In the genomic region with DNA sequence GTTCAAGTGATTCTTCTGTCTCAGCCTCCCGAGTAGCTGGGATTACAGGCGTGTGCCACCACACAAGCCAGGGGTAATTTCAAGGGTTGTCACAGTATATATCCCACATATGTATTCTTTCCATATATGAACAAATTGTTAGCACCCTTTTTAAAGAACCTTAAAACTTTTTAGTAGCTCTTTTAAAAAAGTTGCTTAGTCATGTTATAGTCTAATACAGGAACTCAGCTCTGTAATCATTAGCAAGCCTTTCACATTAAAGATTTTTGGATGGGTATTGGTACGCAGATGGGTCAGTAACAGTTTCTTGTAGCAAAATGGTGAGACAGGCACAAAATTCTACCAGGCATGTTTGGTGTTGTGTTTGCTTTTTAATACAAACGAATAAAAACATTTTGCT, we compare ENCODE assay signal across 1 cellular context.
TF ChIP-seq lines count a peak whose summit lies in the region.

No MANE protein-coding gene starts in this region.

TF ChIP-seq in WTC11, 78 proteins besides CTCF, POLR2A, EP300 and RAD21 (continued from another document):
- TF ChIP-seq ZSCAN18 (CRISPR knock-in tag; IDR thresholded peaks at IDR 0.05) (no peak), ZNF121 (CRISPR knock-in tag; IDR thresholded peaks at IDR 0.05) (no peak), FOXK1 (CRISPR knock-in tag; IDR thresholded peaks at IDR 0.05) (no peak), NFE2L1 (CRISPR knock-in tag; IDR thresholded peaks at IDR 0.05) (no peak), HMGA2 (CRISPR knock-in tag; IDR thresholded peaks at IDR 0.05) (no peak), MYBL2 (CRISPR knock-in tag; IDR thresholded peaks at IDR 0.05) (no peak), CDX4 (CRISPR knock-in tag; IDR thresholded peaks at IDR 0.05; ENCODE audit: borderline replicate concordance) (no peak), USF2 (CRISPR knock-in tag; IDR thresholded peaks at IDR 0.05) (no peak), ZNF317 (CRISPR knock-in tag; IDR thresholded peaks at IDR 0.05; ENCODE audit: borderline replicate concordance, low read depth) (no peak)
- TF ChIP-seq, protein P1, sequence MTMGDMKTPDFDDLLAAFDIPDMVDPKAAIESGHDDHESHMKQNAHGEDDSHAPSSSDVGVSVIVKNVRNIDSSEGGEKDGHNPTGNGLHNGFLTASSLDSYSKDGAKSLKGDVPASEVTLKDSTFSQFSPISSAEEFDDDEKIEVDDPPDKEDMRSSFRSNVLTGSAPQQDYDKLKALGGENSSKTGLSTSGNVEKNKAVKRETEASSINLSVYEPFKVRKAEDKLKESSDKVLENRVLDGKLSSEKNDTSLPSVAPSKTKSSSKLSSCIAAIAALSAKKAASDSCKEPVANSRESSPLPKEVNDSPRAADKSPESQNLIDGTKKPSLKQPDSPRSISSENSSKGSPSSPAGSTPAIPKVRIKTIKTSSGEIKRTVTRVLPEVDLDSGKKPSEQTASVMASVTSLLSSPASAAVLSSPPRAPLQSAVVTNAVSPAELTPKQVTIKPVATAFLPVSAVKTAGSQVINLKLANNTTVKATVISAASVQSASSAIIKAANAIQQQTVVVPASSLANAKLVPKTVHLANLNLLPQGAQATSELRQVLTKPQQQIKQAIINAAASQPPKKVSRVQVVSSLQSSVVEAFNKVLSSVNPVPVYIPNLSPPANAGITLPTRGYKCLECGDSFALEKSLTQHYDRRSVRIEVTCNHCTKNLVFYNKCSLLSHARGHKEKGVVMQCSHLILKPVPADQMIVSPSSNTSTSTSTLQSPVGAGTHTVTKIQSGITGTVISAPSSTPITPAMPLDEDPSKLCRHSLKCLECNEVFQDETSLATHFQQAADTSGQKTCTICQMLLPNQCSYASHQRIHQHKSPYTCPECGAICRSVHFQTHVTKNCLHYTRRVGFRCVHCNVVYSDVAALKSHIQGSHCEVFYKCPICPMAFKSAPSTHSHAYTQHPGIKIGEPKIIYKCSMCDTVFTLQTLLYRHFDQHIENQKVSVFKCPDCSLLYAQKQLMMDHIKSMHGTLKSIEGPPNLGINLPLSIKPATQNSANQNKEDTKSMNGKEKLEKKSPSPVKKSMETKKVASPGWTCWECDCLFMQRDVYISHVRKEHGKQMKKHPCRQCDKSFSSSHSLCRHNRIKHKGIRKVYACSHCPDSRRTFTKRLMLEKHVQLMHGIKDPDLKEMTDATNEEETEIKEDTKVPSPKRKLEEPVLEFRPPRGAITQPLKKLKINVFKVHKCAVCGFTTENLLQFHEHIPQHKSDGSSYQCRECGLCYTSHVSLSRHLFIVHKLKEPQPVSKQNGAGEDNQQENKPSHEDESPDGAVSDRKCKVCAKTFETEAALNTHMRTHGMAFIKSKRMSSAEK (CRISPR knock-in tag; IDR thresholded peaks at IDR 0.05; ENCODE audit: borderline replicate concordance), result no peak
TF ChIP-seq in WTC11: peak in this region for 0.
